ENCODE assay signal across 1 cellular context in genomic region chr1:234724517-234725176, GRCh38.
A peak's percentile ranks its signal among the peaks of the same experiment; 100 is the strongest.
TF ChIP-seq lines count a peak whose summit lies in the region.

No MANE protein-coding gene starts in this region.

TF ChIP-seq in HepG2, 621 proteins besides CTCF, POLR2A, EP300 and RAD21 (continued from another document and continues in another):
- TF ChIP-seq GPBP1L1 (CRISPR knock-in tag; IDR thresholded peaks at IDR 0.05) (no peak), ZNF816 (CRISPR knock-in tag; IDR thresholded peaks at IDR 0.05; ENCODE audit: borderline replicate concordance) (no peak), ZSCAN5A (CRISPR knock-in tag; IDR thresholded peaks at IDR 0.05; ENCODE audit: borderline replicate concordance) (no peak), ZNF441 (CRISPR knock-in tag; IDR thresholded peaks at IDR 0.05; ENCODE audit: borderline replicate concordance) (no peak), ZNF562 (CRISPR knock-in tag; IDR thresholded peaks at IDR 0.05; ENCODE audit: borderline replicate concordance) (no peak), SMAD3 (CRISPR knock-in tag; IDR thresholded peaks at IDR 0.05) (peak; percentile 17; the same call in 1 of the 2 replicates), SRSF1 (optimal IDR thresholded peaks at IDR 0.05; ENCODE audit: low read depth, low read length) (no peak), PAF1 (CRISPR knock-in tag; IDR thresholded peaks at IDR 0.05) (peak; percentile 75; the same call in 1 of the 2 replicates), KAT2B (IDR thresholded peaks at IDR 0.05; ENCODE audit: borderline replicate concordance, low read depth, low read length) (no peak), TFDP2 (CRISPR knock-in tag; IDR thresholded peaks at IDR 0.05) (no peak; the same call in 1 of the 2 replicates), ZNF614 (CRISPR knock-in tag; IDR thresholded peaks at IDR 0.05; ENCODE audit: borderline replicate concordance) (no peak; the same call in 1 of the 2 replicates), PLRG1 (conservative IDR thresholded peaks at IDR 0.05) (no peak), ZNF772 (CRISPR knock-in tag; IDR thresholded peaks at IDR 0.05) (0 out of 2 replicates have a peak, but pooled peaks have one; percentile 9), ZBED4 (CRISPR knock-in tag; IDR thresholded peaks at IDR 0.05; ENCODE audit: borderline replicate concordance) (no peak; the same call in 1 of the 2 replicates), ZFP37 (CRISPR knock-in tag; IDR thresholded peaks at IDR 0.05; ENCODE audit: borderline replicate concordance) (no peak; the same call in 1 of the 2 replicates), SNAPC2 (CRISPR knock-in tag; IDR thresholded peaks at IDR 0.05) (no peak), FUBP1 (CRISPR knock-in tag; IDR thresholded peaks at IDR 0.05; ENCODE audit: borderline replicate concordance) (0 out of 2 replicates have a peak, but pooled peaks have one; percentile 42), ZNF329 (CRISPR knock-in tag; IDR thresholded peaks at IDR 0.05; ENCODE audit: low read depth) (no peak), MBNL3 (CRISPR knock-in tag; conservative IDR thresholded peaks at IDR 0.05) (no peak), ZNF44 (CRISPR knock-in tag; IDR thresholded peaks at IDR 0.05) (no peak), PAXIP1 (CRISPR knock-in tag; conservative IDR thresholded peaks at IDR 0.05) (peak; percentile 65; the same call in 1 of the 2 replicates), IKZF1 (IDR thresholded peaks at IDR 0.05) (no peak), ARNTL (CRISPR knock-in tag; IDR thresholded peaks at IDR 0.05) (no peak; the same call in 1 of the 2 replicates), NCOA5 (CRISPR knock-in tag; IDR thresholded peaks at IDR 0.05) (no peak), ONECUT2 (CRISPR knock-in tag; IDR thresholded peaks at IDR 0.05) (0 out of 2 replicates have a peak, but pooled peaks have one; percentile 6), ZNF775 (CRISPR knock-in tag; IDR thresholded peaks at IDR 0.05; ENCODE audit: borderline replicate concordance) (no peak), ZNF468 (CRISPR knock-in tag; IDR thresholded peaks at IDR 0.05) (peak; percentile 66; the same call in 1 of the 2 replicates), ZNF616 (CRISPR knock-in tag; IDR thresholded peaks at IDR 0.05; ENCODE audit: low read depth) (no peak), KDM3A (CRISPR knock-in tag; IDR thresholded peaks at IDR 0.05; ENCODE audit: low read depth) (no peak), ZBTB7B (CRISPR knock-in tag; IDR thresholded peaks at IDR 0.05) (peak; percentile 67; the same call in 1 of the 2 replicates), KAT7 (CRISPR knock-in tag; IDR thresholded peaks at IDR 0.05; ENCODE audit: borderline replicate concordance) (peak; percentile 19; the same call in 1 of the 2 replicates), ZNF609 (CRISPR knock-in tag; IDR thresholded peaks at IDR 0.05; ENCODE audit: borderline replicate concordance) (no peak), MTERF4 (CRISPR knock-in tag; IDR thresholded peaks at IDR 0.05) (no peak), ZNF878 (CRISPR knock-in tag; IDR thresholded peaks at IDR 0.05) (0 out of 2 replicates have a peak, but pooled peaks have one; percentile 5), ZXDC (CRISPR knock-in tag; IDR thresholded peaks at IDR 0.05) (no peak), ZNF549 (CRISPR knock-in tag; IDR thresholded peaks at IDR 0.05) (no peak), ATRX (CRISPR knock-in tag; IDR thresholded peaks at IDR 0.05; ENCODE audit: borderline replicate concordance) (no peak)
